ENCODE assay signal across 14 cellular contexts in the genomic region with DNA sequence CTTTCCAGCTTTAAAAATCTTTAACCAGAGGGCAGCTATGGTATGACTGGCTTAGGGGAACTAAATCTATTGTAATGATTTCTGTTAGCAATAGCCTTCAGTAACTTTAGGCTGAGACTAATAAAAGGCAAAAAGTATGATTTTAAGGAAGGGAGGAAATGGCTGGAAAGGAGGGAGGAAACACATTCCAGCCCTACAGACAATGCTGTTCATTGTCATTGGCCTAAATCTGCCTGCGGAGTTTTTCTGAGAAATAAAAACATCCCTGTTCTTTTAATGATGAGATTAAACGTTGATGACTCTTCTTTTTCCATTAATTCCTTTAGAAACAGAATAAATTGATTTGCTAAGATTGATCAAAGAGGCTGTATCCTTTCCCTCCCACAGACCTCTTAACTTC.
DNase-seq lines count a peak whose midpoint lies in the region; ATAC-seq and TF ChIP-seq lines count a peak whose summit lies in the region.
"Had no signal": no experiment of that assay in that cellular context is flagged by ENCODE, and none has a peak within 500 bp of the region (broad histone marks: within the 10 kb centered on the region; RNA-seq: fewer than 3 reads in every experiment).

No MANE protein-coding gene starts in this region.

- H3K9me3 ChIP-seq in cardiac muscle cell (ENCODE audit: low read depth) (no peaks in the 10 kb centered on the region), right cardiac atrium (ENCODE audit: control insufficient read depth, low read length) (no peaks in the 10 kb centered on the region), mesodermal cell (ENCODE audit: control insufficient read depth, low read length) (peaks cover 5% of the 10 kb centered on the region), suprapubic skin (no peaks in the 10 kb centered on the region)
- H3K9me3 ChIP-seq: BE2C, HAP-1 had no signal

- DNase-seq in cardiac muscle cell (ENCODE audit: low read depth in 1 of 2, low spot score in 1 of 2) (no peak), right cardiac atrium (no peak), SK-MEL-5 (ENCODE audit: low read depth, low spot score) (peak; percentile 79), dermis microvascular lymphatic vessel endothelial cell (ENCODE audit: low read depth in 2 of 2) (peak; percentile 7 to 29), suprapubic skin (ENCODE audit: low spot score in 2 of 2) (no peak)
- DNase-seq: BE2C; CD4-positive, alpha-beta memory T cell; COR-L47; DMS79 treated with DMSO at 0.1 percent for 48 hours; EL had no signal

- ATAC-seq in right cardiac atrium (no peak), HG02798 (IDR thresholded peaks at IDR 0.05; ENCODE audit: poor library complexity, unreplicated experiment) (no peak)

- H3K4me3 ChIP-seq in cardiac muscle cell (no peak overlapping the region), right cardiac atrium (ENCODE audit: low read length) (no peak overlapping the region), mesodermal cell (ENCODE audit: extremely low read depth, insufficient read depth, low read length, poor library complexity, severe bottlenecking) (no peak overlapping the region), suprapubic skin (no peak overlapping the region)
- H3K4me3 ChIP-seq: HAP-1 had no signal

- H3K36me3 ChIP-seq in cardiac muscle cell (no peaks in the 10 kb centered on the region), mesodermal cell (ENCODE audit: control insufficient read depth, insufficient read depth, low read length) (no peaks in the 10 kb centered on the region), suprapubic skin (no peaks in the 10 kb centered on the region)
- H3K36me3 ChIP-seq: BE2C, HAP-1 had no signal

- 46% methylated on average over 2 of the region's 2 CpGs for WGBS in right cardiac atrium
- WGBS in mesodermal cell (ENCODE audit: insufficient coverage in 2 of 2), 2 experiments, result no CpG with 5 or more reads among the region's 2 CpGs
- WGBS in suprapubic skin, result 71% methylated on average over 2 of the region's 2 CpGs

- TF ChIP-seq CTCF in cardiac muscle cell (IDR thresholded peaks at IDR 0.05; ENCODE audit: low read depth, low read length), result no peak
- no peak for TF ChIP-seq CTCF in suprapubic skin (IDR thresholded peaks at IDR 0.05)

- TF ChIP-seq POLR2A in suprapubic skin (IDR thresholded peaks at IDR 0.05), result no peak

- H3K4me1 ChIP-seq in cardiac muscle cell (ENCODE audit: low read depth), result peaks cover 41% of the 10 kb centered on the region
- H3K4me1 ChIP-seq in right cardiac atrium (ENCODE audit: control insufficient read depth, insufficient read depth, low read length), result no peaks in the 10 kb centered on the region
- no peaks in the 10 kb centered on the region for H3K4me1 ChIP-seq in mesodermal cell (ENCODE audit: control insufficient read depth, insufficient read depth, low read length, poor library complexity, severe bottlenecking)
- H3K4me1 ChIP-seq in suprapubic skin, result no peaks in the 10 kb centered on the region

- H3K27me3 ChIP-seq in cardiac muscle cell (no peaks in the 10 kb centered on the region), right cardiac atrium (ENCODE audit: control insufficient read depth, insufficient read depth) (no peaks in the 10 kb centered on the region), suprapubic skin (no peaks in the 10 kb centered on the region)
- H3K27me3 ChIP-seq: BE2C had no signal

- TF ChIP-seq EP300 in suprapubic skin (IDR thresholded peaks at IDR 0.05), result no peak

- H3K27ac ChIP-seq in cardiac muscle cell (peak overlapping the region; percentile 80), right cardiac atrium (ENCODE audit: low read length) (no peak overlapping the region), mesodermal cell (ENCODE audit: low read depth, low read length, severe bottlenecking) (peak overlapping the region; percentile 26), suprapubic skin (no peak overlapping the region)
- H3K27ac ChIP-seq: C4-2B had no signal

- intact Hi-C loops in right cardiac atrium (cut with DNase I), result no loop called here

- in situ Hi-C loops in SK-MEL-5 (cut with HindIII; ENCODE audit: low pct_unique_long_range_greater_than_20kb, low sequenced_read_pairs), result no loop called here

Comparison
In these comparisons a context has a peak if more than half of its experiments do, and no peak if none do; other contexts are left out.
1. H3K27ac ChIP-seq: peak in cardiac muscle cell (single experiment) and mesodermal cell (single experiment); none in right cardiac atrium (single experiment) and suprapubic skin (single experiment).
2. DNase-seq: peak in SK-MEL-5 (single experiment) and dermis microvascular lymphatic vessel endothelial cell (2 of 2); none in cardiac muscle cell (0 of 2), right cardiac atrium (0 of 3) and suprapubic skin (0 of 2).